In the genomic region with DNA sequence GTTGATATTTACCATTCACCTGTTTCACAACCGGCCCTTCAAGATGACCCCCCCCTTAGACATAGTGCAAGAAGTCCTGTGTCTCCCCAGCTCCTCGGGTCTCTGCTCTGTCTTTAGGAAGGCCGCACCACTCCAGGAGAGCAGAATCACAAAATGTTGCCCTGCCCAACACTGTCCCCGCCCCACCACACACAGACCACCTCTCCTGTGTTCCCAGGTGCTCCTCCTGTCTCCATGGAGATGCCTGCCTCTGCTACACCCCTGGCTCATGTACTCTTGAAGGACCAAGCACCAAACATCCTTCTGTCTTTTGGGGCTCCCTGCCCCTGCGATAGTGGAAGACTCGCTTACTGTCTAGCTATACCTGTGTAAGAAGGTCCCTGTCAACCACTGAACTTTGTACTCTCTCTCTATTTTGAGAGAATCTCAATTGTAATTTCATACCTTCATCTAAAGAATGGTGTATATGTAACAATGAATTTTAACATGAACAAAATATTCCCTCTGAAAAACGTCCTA, we compare ENCODE assay signal across 1 cellular context.
TF ChIP-seq lines count a peak whose summit lies in the region.

No MANE protein-coding gene starts in this region.

TF ChIP-seq in GM12878, 131 proteins besides CTCF, POLR2A, EP300 and RAD21 (continued from another document):
- TF ChIP-seq BCLAF1 (IDR thresholded peaks at IDR 0.05) = no peak
